1 cellular context compared by ENCODE assay signal in genomic region chr14:21213652-21214051, GRCh38.
TF ChIP-seq lines count a peak whose summit lies in the region.

No MANE protein-coding gene starts in this region.

TF ChIP-seq in GM23338, 12 proteins besides CTCF, POLR2A, EP300 and RAD21 (continued from another document):
- no peak for TF ChIP-seq REST (IDR thresholded peaks at IDR 0.05; ENCODE audit: unreplicated experiment)
- TF ChIP-seq EZH2phosphoT487 (IDR thresholded peaks at IDR 0.05; ENCODE audit: unreplicated experiment), result no peak
- TF ChIP-seq ZNF114 (CRISPR knock-in tag; IDR thresholded peaks at IDR 0.05), result no peak
